Comparison of ENCODE assay signal across 11 cellular contexts in the genomic region with DNA sequence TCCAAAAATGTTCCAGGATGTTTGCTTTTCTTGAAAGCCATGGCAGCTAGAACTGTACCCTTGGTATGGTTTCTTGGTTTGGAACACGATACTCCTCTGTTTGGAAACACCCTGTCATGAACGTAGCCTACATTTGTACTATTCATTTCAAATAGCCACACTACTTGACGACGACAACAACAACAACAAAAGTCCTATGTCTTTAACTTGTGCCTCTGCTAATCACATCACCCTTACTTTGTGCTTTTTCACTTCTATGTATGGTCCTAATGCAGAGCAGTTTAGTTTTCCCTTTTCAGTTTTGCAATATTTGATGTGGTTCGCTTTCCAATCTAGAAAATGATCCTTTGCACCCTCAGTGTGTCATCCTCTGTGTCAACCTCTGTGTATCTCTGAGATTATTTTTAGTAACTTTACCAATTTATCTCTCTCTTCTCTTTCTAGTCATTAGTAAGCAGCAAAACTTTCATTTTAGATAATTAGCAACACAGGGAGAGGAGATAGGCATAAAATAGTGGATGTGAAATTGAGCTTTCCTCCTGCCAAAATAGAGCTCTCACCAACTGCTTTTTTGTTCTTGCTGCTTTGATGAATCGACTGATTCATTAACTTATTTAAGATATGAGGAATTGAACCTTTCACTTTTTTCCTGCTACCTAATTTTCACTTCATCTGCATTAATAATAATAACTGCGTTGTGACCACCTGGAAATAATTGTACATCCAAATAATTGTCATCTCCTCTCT. TPM values are rescaled to one million over a fixed set of nuclear protein-coding genes. Genes with fewer than 3 reads are reported as not detected.
DNase-seq lines count a peak whose midpoint lies in the region; ATAC-seq and TF ChIP-seq lines count a peak whose summit lies in the region.
"Had no signal": no experiment of that assay in that cellular context is flagged by ENCODE, and none has a peak within 500 bp of the region (broad histone marks: within the 10 kb centered on the region; RNA-seq: fewer than 3 reads in every experiment).

No MANE protein-coding gene starts in this region.

- H3K4me1 Mint-ChIP-seq in activated T-helper 17 cell treated with anti-CD3 and anti-CD28 coated beads, Interleukin-2, amount 50 U/mL, for 72 hours: peaks cover 10% of the 10 kb centered on the region
- no peaks in the 10 kb centered on the region for H3K4me1 Mint-ChIP-seq in CD14-positive monocyte

- peaks cover 4% of the 10 kb centered on the region for H3K27me3 Mint-ChIP-seq in activated T-helper 17 cell treated with anti-CD3 and anti-CD28 coated beads, Interleukin-2, amount 50 U/mL, for 72 hours
- H3K27me3 Mint-ChIP-seq in CD14-positive monocyte (ENCODE audit: low read depth in 3 of 3): peaks cover 1 to 2% (median 2%) of the 10 kb centered on the region in 3 donors

- DNase-seq in CD14-positive monocyte (ENCODE audit: low spot score) (no peak), NCI-H1436 (lab: John Stamatoyannopoulos, UW) (no peak), NCI-H2196 treated with DMSO at 0.1 percent for 48 hours (lab: John Stamatoyannopoulos, UW; ENCODE audit: unreplicated experiment) (no peak), head of caudate nucleus (no peak)
- DNase-seq: activated gamma-delta T cell treated with Interleukin-2 at 50 U/mL for 16 hours, dorsolateral prefrontal cortex had no signal

- no peak for TF ChIP-seq CTCF in CD14-positive monocyte (IDR thresholded peaks at IDR 0.05)

- peak overlapping the region; percentile 75 for H3K27ac Mint-ChIP-seq in activated T-helper 17 cell treated with anti-CD3 and anti-CD28 coated beads, Interleukin-2, amount 50 U/mL, for 72 hours
- no peak overlapping the region for H3K27ac Mint-ChIP-seq in CD14-positive monocyte

- ATAC-seq in GM18498 (IDR thresholded peaks at IDR 0.05; ENCODE audit: unreplicated experiment): peak; percentile 75
- peak; percentile 73 for ATAC-seq in GM19452 (IDR thresholded peaks at IDR 0.05; ENCODE audit: unreplicated experiment)
- peak; percentile 66 for ATAC-seq in HG02981 (IDR thresholded peaks at IDR 0.05; ENCODE audit: unreplicated experiment)
- ATAC-seq in activated T-helper 17 cell treated with anti-CD3 and anti-CD28 coated beads, Interleukin-2, amount 50 U/mL, for 72 hours (replicated peaks): peak; percentile 97
- ATAC-seq: sciatic nerve had no signal

- peak overlapping the region; percentile 21 for H3K4me3 Mint-ChIP-seq in activated T-helper 17 cell treated with anti-CD3 and anti-CD28 coated beads, Interleukin-2, amount 50 U/mL, for 72 hours
- H3K4me3 Mint-ChIP-seq in CD14-positive monocyte: no peak overlapping the region

- intact Hi-C loops in CD14-positive monocyte (cut with micrococcal nuclease) (no loop called here), head of caudate nucleus (cut with DNase I) (no loop called here)

- peaks cover 4% of the 10 kb centered on the region for H3K9me3 Mint-ChIP-seq in activated T-helper 17 cell treated with anti-CD3 and anti-CD28 coated beads, Interleukin-2, amount 50 U/mL, for 72 hours
- H3K9me3 Mint-ChIP-seq in CD14-positive monocyte: peaks cover 0 to 5% (median 3%) of the 10 kb centered on the region in 7 donors

- H3K36me3 Mint-ChIP-seq in activated T-helper 17 cell treated with anti-CD3 and anti-CD28 coated beads, Interleukin-2, amount 50 U/mL, for 72 hours (ENCODE audit: low read depth): no peaks in the 10 kb centered on the region
- H3K36me3 Mint-ChIP-seq in CD14-positive monocyte: no peaks in the 10 kb centered on the region

RNA-seq across cellular contexts. Expression of a gene that starts 44.1 kb away (rescaled TPM):
- total RNA-seq in activated T-helper 17 cell treated with anti-CD3 and anti-CD28 coated beads, Interleukin-2, amount 50 U/mL, for 72 hours: under 1 TPM; 0.76 to 0.98 TPM
- polyA plus RNA-seq in CD14-positive monocyte: not detected
